8 cellular contexts compared by ENCODE assay signal in the genomic region with DNA sequence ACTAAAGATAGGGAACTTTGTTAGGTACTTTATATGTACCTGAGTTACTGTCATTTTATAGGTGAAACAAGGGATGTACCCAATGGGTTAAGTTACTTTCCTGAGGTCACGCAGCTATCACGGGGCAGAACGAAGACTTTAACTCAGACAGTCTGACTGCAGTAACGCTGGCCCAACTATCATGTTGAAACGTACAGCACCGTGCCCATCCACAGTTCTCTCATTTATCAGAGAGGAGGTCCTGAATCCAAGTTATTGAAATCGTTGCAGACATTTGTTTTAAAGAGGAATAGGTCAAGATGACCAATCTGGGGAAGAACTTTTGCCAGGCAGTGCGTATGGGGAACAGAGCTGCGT. TPM values are rescaled to one million over a fixed set of nuclear protein-coding genes. Genes with fewer than 3 reads are reported as not detected.
DNase-seq lines count a peak whose midpoint lies in the region; ATAC-seq, FAIRE-seq and TF ChIP-seq lines count a peak whose summit lies in the region.

No MANE protein-coding gene starts in this region.

- no peaks in the 10 kb centered on the region for H3K36me3 Mint-ChIP-seq in IgD-negative memory B cell

- TF ChIP-seq POLR2A in heart left ventricle (IDR thresholded peaks at IDR 0.05) (no peak), GM18505 (IDR thresholded peaks at IDR 0.05; ENCODE audit: borderline replicate concordance, extremely low read depth, insufficient read depth, insufficient read length) (no peak)

- no peak overlapping the region for H4K12ac ChIP-seq in trophoblast cell (ENCODE audit: low read depth, low read length)

- H3K4me2 ChIP-seq in trophoblast cell (ENCODE audit: low read length): peak overlapping the region; percentile 59

- peak overlapping the region; percentile 59 to 85 (median 82) for H3K27ac Mint-ChIP-seq in IgD-negative memory B cell

- ATAC-seq in heart left ventricle: no peak
- no peak for ATAC-seq in GM18505 (IDR thresholded peaks at IDR 0.05; ENCODE audit: unreplicated experiment)

- no peaks in the 10 kb centered on the region for H3K27me3 Mint-ChIP-seq in IgD-negative memory B cell

- H3K4me3 ChIP-seq in heart left ventricle: peak overlapping the region in 11 of 12 donors; percentile 54 to 87 (median 73)
- peak overlapping the region; percentile 52 to 64 for H3K4me3 ChIP-seq in duodenal mucosa (ENCODE audit: low read depth in 1 of 2, low read length in 2 of 2)
- H3K4me3 ChIP-seq in trophoblast cell (ENCODE audit: low read depth, low read length): no peak overlapping the region

- H3K18ac ChIP-seq in trophoblast cell (ENCODE audit: low read length): no peak overlapping the region

- no peak overlapping the region for H3K23ac ChIP-seq in trophoblast cell (ENCODE audit: low read length)

- peaks cover 27 to 40% (median 30%) of the 10 kb centered on the region in 3 donors for H3K4me1 Mint-ChIP-seq in IgD-negative memory B cell

- no peak overlapping the region for H2BK5ac ChIP-seq in trophoblast cell (ENCODE audit: low read depth, low read length, poor library complexity)

- no peak overlapping the region for H3K9ac ChIP-seq in duodenal mucosa (ENCODE audit: low read depth in 1 of 2, low read length in 2 of 2)
- no peak overlapping the region for H3K9ac ChIP-seq in trophoblast cell (ENCODE audit: low read length)

- TF ChIP-seq CTCF in heart left ventricle (IDR thresholded peaks at IDR 0.05) (no peak), D721Med (IDR thresholded peaks at IDR 0.05; ENCODE audit: insufficient read depth, missing control alignments) (no peak)

- H4K91ac ChIP-seq in trophoblast cell (ENCODE audit: low read depth, low read length): no peak overlapping the region

- H3K36me3 ChIP-seq in heart left ventricle (no peaks in the 10 kb centered on the region), duodenal mucosa (ENCODE audit: control insufficient read depth in 1 of 2, insufficient read depth in 2 of 2, low read length in 2 of 2) (no peaks in the 10 kb centered on the region), trophoblast cell (ENCODE audit: control insufficient read depth in 1 of 2, insufficient read depth in 2 of 2, low read length in 2 of 2) (no peaks in the 10 kb centered on the region)

- intact Hi-C loops in heart left ventricle (cut with DNase I): no loop called here
- intact Hi-C loops in cardiac septum (cut with DNase I): no loop called here

- no peak overlapping the region for H2AK5ac ChIP-seq in trophoblast cell (ENCODE audit: low read length)

- FAIRE-seq in D721Med (lab: Jason Lieb, UNC): no peak

- peak overlapping the region; percentile 78 to 88 (median 82) for H3K4me3 Mint-ChIP-seq in IgD-negative memory B cell

- H3K27ac ChIP-seq in heart left ventricle (peak overlapping the region in 1 of 12 donors; percentile 52), duodenal mucosa (ENCODE audit: low read depth, low read length) (no peak overlapping the region), trophoblast cell (ENCODE audit: low read depth, low read length) (no peak overlapping the region)

- H4K8ac ChIP-seq in trophoblast cell (ENCODE audit: low read depth, low read length): no peak overlapping the region

- H3K27me3 ChIP-seq in heart left ventricle: no peaks in the 10 kb centered on the region
- H3K27me3 ChIP-seq in duodenal mucosa (ENCODE audit: control insufficient read depth in 1 of 2, insufficient read depth in 2 of 2, low read length in 2 of 2): no peaks in the 10 kb centered on the region
- H3K27me3 ChIP-seq in trophoblast cell (ENCODE audit: insufficient read depth, low read length): no peaks in the 10 kb centered on the region

- H2BK12ac ChIP-seq in trophoblast cell (ENCODE audit: low read length): no peak overlapping the region

- no peak overlapping the region for H3K14ac ChIP-seq in trophoblast cell (ENCODE audit: low read length)

- no peak overlapping the region for H2BK120ac ChIP-seq in trophoblast cell (ENCODE audit: insufficient read depth, low read length, poor library complexity)

- no peak for DNase-seq in heart left ventricle
- no peak for DNase-seq in cardiac septum (ENCODE audit: low spot score)
- peak; percentile 16 to 48 for DNase-seq in trophoblast cell
- DNase-seq in D721Med (ENCODE audit: insufficient read length, low spot score): no peak
- no peak for DNase-seq in NCI-H1930 (lab: John Stamatoyannopoulos, UW)

- H2AFZ ChIP-seq in trophoblast cell (ENCODE audit: insufficient read depth, low read length, poor library complexity): peak overlapping the region; percentile 60

- WGBS in heart left ventricle, 4 donors: 4 to 10% (median 6%) methylated on average over 8 to 9 of the region's 9 CpGs
- WGBS in trophoblast cell (ENCODE audit: extremely low coverage, insufficient coverage, insufficient read length): no CpG with 5 or more reads among the region's 9 CpGs

- H3K9me3 ChIP-seq in heart left ventricle: no peaks in the 10 kb centered on the region
- H3K9me3 ChIP-seq in duodenal mucosa (ENCODE audit: control insufficient read depth in 1 of 2, low read length in 2 of 2): no peaks in the 10 kb centered on the region
- no peaks in the 10 kb centered on the region for H3K9me3 ChIP-seq in trophoblast cell (ENCODE audit: insufficient read depth, low read depth, low read length)

- peaks cover 5% of the 10 kb centered on the region for H3K79me1 ChIP-seq in trophoblast cell (ENCODE audit: low read length)

- peaks cover 3% of the 10 kb centered on the region for H3K79me2 ChIP-seq in trophoblast cell (ENCODE audit: control insufficient read depth, insufficient read depth, low read length, poor library complexity)

- H3K9me3 Mint-ChIP-seq in IgD-negative memory B cell: peaks cover 0 to 2% (median 0%) of the 10 kb centered on the region in 3 donors

- no peak overlapping the region for H3K4ac ChIP-seq in trophoblast cell (ENCODE audit: low read depth, low read length)

- H3K4me1 ChIP-seq in heart left ventricle (peaks cover 0 to 17% (median 5%) of the 10 kb centered on the region in 12 donors), duodenal mucosa (ENCODE audit: control insufficient read depth in 1 of 2, insufficient read depth in 2 of 2, low read length in 2 of 2) (peaks cover 5 to 10% of the 10 kb centered on the region in 2 donors), trophoblast cell (ENCODE audit: control insufficient read depth in 1 of 2, insufficient read depth in 2 of 2, low read length in 2 of 2) (peaks cover 4 to 21% of the 10 kb centered on the region in 2 experiments)

RNA-seq across cellular contexts. Expression of a gene that starts 0.6 kb away (rescaled TPM):
- 10 to 100 TPM in 2 of 9 donors, 1 to 10 TPM in 3, under 1 TPM in 3, not detected in 1; 0.52 to 14.5 (median 1.5) TPM for total RNA-seq in heart left ventricle
- polyA plus RNA-seq in heart left ventricle: 1 to 10 TPM in 1 of 2 donors, under 1 TPM in 1; 0.33 to 1.7 TPM
- 2.6 TPM for total RNA-seq in cardiac septum
- 38.5 TPM for polyA plus RNA-seq in IgD-negative memory B cell
- 92.3 and 94.7 TPM in 2 replicates for polyA plus RNA-seq in trophoblast cell (2013)

Comparison
In these comparisons a context has a peak if more than half of its experiments do, and no peak if none do; other contexts are left out.
1. DNase-seq: peak in trophoblast cell (2 of 2); none in heart left ventricle (0 of 5), cardiac septum (single experiment), D721Med (single experiment) and NCI-H1930 (0 of 2).